18 cellular contexts compared by ENCODE assay signal in genomic region chr6:77930945-77931344, GRCh38.
"Had no signal": no experiment of that assay in that cellular context is flagged by ENCODE, and none has a peak within 500 bp of the region (broad histone marks: within the 10 kb centered on the region; RNA-seq: fewer than 3 reads in every experiment).

No MANE protein-coding gene starts in this region.

- DNase-seq: KBM-7, MG63, NCI-H1092, NCI-H1436, NCI-H187, NCI-H2029, NCI-H2081 treated with DMSO at 0.1 percent for 48 hours, NCI-H2171, NCI-H226, NCI-H446, NCI-H510A, NCI-H524 treated with DMSO at 0.1 percent for 48 hours, NCI-H69, NCI-H774, RPMI8226, SHP77, SK-N-SH, SW 1271 had no signal
